Comparison of ENCODE assay signal across 1 cellular context in the genomic region with DNA sequence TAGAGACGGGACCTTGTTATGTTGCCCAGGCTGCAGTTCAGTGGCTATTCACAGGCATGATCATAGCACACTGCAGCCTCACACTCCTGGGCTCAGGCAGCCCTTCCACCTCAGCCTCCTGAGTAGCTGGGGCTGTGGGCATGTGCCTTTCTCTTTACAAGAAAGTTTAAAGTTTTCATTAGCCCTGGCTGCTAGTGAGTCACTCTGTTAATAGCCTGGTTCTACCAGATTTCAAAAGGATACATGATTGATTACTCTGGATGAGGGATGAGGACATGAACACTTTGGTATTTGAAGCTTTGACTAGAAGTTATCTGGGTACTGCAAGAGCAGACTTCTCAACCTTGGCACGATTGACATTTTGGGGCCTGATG.
TF ChIP-seq lines count a peak whose summit lies in the region.

No MANE protein-coding gene starts in this region.

TF ChIP-seq in IMR-90, 13 proteins besides CTCF, POLR2A, EP300 and RAD21 (continued from another document):
- no peak for TF ChIP-seq MAZ (IDR thresholded peaks at IDR 0.05; ENCODE audit: borderline replicate concordance, low read depth, low read length)
- TF ChIP-seq USF2 (IDR thresholded peaks at IDR 0.05; ENCODE audit: low read depth, low read length): no peak
- TF ChIP-seq CEBPB (IDR thresholded peaks at IDR 0.05; ENCODE audit: low read depth, low read length): no peak
- TF ChIP-seq FOS (IDR thresholded peaks at IDR 0.05; ENCODE audit: low read depth, low read length): no peak
- no peak for TF ChIP-seq NFE2L2 (IDR thresholded peaks at IDR 0.05; ENCODE audit: low read depth, low read length)
- TF ChIP-seq CHD1 (IDR thresholded peaks at IDR 0.05; ENCODE audit: low read depth, low read length): no peak
- no peak for TF ChIP-seq RCOR1 (IDR thresholded peaks at IDR 0.05; ENCODE audit: insufficient replicate concordance, low read length)
- no peak for TF ChIP-seq MAFK (IDR thresholded peaks at IDR 0.05; ENCODE audit: low read depth, low read length)
- TF ChIP-seq SMC3 (IDR thresholded peaks at IDR 0.05; ENCODE audit: low read depth, low read length): no peak
- no peak for TF ChIP-seq ELK1 (IDR thresholded peaks at IDR 0.05; ENCODE audit: borderline replicate concordance, low read depth, low read length)
- TF ChIP-seq RFX5 (IDR thresholded peaks at IDR 0.05; ENCODE audit: low read depth, low read length): no peak
